ENCODE assay signal across 1 cellular context in the genomic region with DNA sequence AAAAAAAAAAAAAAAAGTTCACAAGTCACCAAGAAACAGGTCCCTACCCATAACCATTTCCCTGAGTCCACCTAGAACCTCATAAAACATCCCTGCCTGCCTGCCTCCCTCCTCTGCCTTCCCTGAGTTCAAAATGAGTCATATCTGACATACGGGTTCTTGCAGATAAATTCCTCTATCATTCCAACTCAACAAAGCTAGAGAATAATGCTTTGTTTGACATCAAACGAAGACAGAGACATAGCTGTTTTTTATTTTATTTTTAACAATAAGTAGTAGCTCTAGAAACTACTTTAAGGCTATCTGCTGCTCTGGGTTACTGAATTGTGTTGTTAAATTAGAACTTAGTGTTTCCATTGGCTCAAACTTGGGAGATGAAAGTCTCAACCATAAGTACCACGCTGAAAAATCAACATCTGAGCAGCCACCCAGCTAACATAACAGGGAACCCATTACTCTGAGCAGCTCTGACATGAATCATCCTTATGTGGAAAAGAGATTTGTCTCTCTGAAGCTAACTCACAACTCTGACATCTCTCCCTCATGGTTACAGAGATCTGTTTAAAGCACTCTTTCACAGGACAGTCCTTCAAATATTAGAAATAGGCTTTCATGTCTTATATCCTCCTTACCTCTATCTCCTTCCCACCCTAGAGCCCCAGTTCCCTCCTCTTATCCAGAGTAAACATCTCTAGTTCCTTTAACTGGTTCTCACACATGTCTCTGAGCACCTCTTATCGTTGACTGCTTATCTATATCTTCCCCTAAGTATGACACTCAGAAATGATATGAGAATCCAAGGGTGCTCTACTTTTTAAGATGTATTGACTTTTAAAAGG.
TF ChIP-seq lines count a peak whose summit lies in the region.

No MANE protein-coding gene starts in this region.

TF ChIP-seq in K562, 482 proteins besides CTCF, POLR2A, EP300 and RAD21 (continued from another document and continues in another):
- no peak for TF ChIP-seq ZNF395 (CRISPR knock-in tag; IDR thresholded peaks at IDR 0.05)
- no peak for TF ChIP-seq NR4A1 (CRISPR knock-in tag; IDR thresholded peaks at IDR 0.05)
- no peak for TF ChIP-seq NR4A1 (tag; IDR thresholded peaks at IDR 0.05)
- TF ChIP-seq, protein P1, sequence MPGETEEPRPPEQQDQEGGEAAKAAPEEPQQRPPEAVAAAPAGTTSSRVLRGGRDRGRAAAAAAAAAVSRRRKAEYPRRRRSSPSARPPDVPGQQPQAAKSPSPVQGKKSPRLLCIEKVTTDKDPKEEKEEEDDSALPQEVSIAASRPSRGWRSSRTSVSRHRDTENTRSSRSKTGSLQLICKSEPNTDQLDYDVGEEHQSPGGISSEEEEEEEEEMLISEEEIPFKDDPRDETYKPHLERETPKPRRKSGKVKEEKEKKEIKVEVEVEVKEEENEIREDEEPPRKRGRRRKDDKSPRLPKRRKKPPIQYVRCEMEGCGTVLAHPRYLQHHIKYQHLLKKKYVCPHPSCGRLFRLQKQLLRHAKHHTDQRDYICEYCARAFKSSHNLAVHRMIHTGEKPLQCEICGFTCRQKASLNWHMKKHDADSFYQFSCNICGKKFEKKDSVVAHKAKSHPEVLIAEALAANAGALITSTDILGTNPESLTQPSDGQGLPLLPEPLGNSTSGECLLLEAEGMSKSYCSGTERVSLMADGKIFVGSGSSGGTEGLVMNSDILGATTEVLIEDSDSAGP (CRISPR knock-in tag; IDR thresholded peaks at IDR 0.05): no peak
- TF ChIP-seq E4F1 (CRISPR knock-in tag; IDR thresholded peaks at IDR 0.05; ENCODE audit: borderline replicate concordance): no peak
- peak; percentile 64; the same call in 1 of the 2 replicates for TF ChIP-seq PHB2 (IDR thresholded peaks at IDR 0.05; ENCODE audit: low read depth)
- peak in 1 of 2 experiments; percentile 41 for TF ChIP-seq NCOA2 (IDR thresholded peaks at IDR 0.05; ENCODE audit: partially characterized antibody in 2 of 2)
- TF ChIP-seq MECOM (CRISPR knock-in tag; IDR thresholded peaks at IDR 0.05): no peak
- TF ChIP-seq RERE (CRISPR knock-in tag; IDR thresholded peaks at IDR 0.05; ENCODE audit: borderline replicate concordance): no peak
- no peak for TF ChIP-seq ZNF707 (CRISPR knock-in tag; conservative IDR thresholded peaks at IDR 0.05)
- TF ChIP-seq MCM5 (IDR thresholded peaks at IDR 0.05; ENCODE audit: low read depth): no peak
- no peak for TF ChIP-seq E2F3 (CRISPR knock-in tag; IDR thresholded peaks at IDR 0.05)
- TF ChIP-seq CTBP1 (IDR thresholded peaks at IDR 0.05; ENCODE audit: borderline replicate concordance): peak; percentile 77
- no peak for TF ChIP-seq DNMT1 (IDR thresholded peaks at IDR 0.05)
- no peak for TF ChIP-seq SREBF1 (IDR thresholded peaks at IDR 0.05; ENCODE audit: borderline replicate concordance, low read depth, low read length)
- TF ChIP-seq CBX2 (IDR thresholded peaks at IDR 0.05; ENCODE audit: insufficient read depth, low read length, poor library complexity, severe bottlenecking): no peak
- no peak for TF ChIP-seq TARDBP (IDR thresholded peaks at IDR 0.05)
- no peak for TF ChIP-seq ZNF561 (CRISPR knock-in tag; conservative IDR thresholded peaks at IDR 0.05)
- 0 out of 2 replicates have a peak, but pooled peaks have one; percentile 40 for TF ChIP-seq JUN (IDR thresholded peaks at IDR 0.05; ENCODE audit: borderline replicate concordance, low read depth, low read length)
- TF ChIP-seq JUN (CRISPR knock-in tag; IDR thresholded peaks at IDR 0.05; ENCODE audit: borderline replicate concordance): no peak
- TF ChIP-seq CREM (IDR thresholded peaks at IDR 0.05; ENCODE audit: low read depth): no peak
- TF ChIP-seq ZNF232 (CRISPR knock-in tag; IDR thresholded peaks at IDR 0.05): no peak
- no peak for TF ChIP-seq JUNB (CRISPR knock-in tag; conservative IDR thresholded peaks at IDR 0.05)
- TF ChIP-seq HMG20B (CRISPR knock-in tag; IDR thresholded peaks at IDR 0.05): no peak
- no peak for TF ChIP-seq CLOCK (CRISPR knock-in tag; IDR thresholded peaks at IDR 0.05; ENCODE audit: borderline replicate concordance)
- no peak for TF ChIP-seq PCBP1 (IDR thresholded peaks at IDR 0.05; ENCODE audit: low read depth, low read length, poor library complexity, severe bottlenecking)
- no peak for TF ChIP-seq FOS (IDR thresholded peaks at IDR 0.05; ENCODE audit: extremely low read depth, insufficient read length)
- no peak for TF ChIP-seq MEF2A (IDR thresholded peaks at IDR 0.05; ENCODE audit: control insufficient read depth, low read depth, low read length)
- TF ChIP-seq, protein P2, sequence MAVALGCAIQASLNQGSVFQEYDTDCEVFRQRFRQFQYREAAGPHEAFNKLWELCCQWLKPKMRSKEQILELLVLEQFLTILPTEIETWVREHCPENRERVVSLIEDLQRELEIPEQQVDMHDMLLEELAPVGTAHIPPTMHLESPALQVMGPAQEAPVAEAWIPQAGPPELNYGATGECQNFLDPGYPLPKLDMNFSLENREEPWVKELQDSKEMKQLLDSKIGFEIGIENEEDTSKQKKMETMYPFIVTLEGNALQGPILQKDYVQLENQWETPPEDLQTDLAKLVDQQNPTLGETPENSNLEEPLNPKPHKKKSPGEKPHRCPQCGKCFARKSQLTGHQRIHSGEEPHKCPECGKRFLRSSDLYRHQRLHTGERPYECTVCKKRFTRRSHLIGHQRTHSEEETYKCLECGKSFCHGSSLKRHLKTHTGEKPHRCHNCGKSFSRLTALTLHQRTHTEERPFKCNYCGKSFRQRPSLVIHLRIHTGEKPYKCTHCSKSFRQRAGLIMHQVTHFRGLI (CRISPR knock-in tag; IDR thresholded peaks at IDR 0.05): no peak
- TF ChIP-seq TFE3 (CRISPR knock-in tag; IDR thresholded peaks at IDR 0.05): no peak
- no peak for TF ChIP-seq MXI1 (IDR thresholded peaks at IDR 0.05; ENCODE audit: low read depth, low read length)
- no peak for TF ChIP-seq ZNF551 (CRISPR knock-in tag; IDR thresholded peaks at IDR 0.05)
- TF ChIP-seq, protein P3, sequence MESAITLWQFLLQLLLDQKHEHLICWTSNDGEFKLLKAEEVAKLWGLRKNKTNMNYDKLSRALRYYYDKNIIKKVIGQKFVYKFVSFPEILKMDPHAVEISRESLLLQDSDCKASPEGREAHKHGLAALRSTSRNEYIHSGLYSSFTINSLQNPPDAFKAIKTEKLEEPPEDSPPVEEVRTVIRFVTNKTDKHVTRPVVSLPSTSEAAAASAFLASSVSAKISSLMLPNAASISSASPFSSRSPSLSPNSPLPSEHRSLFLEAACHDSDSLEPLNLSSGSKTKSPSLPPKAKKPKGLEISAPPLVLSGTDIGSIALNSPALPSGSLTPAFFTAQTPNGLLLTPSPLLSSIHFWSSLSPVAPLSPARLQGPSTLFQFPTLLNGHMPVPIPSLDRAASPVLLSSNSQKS (CRISPR knock-in tag; IDR thresholded peaks at IDR 0.05): no peak
- TF ChIP-seq ZBTB9 (CRISPR knock-in tag; IDR thresholded peaks at IDR 0.05): no peak
- no peak for TF ChIP-seq CBX1 (IDR thresholded peaks at IDR 0.05; ENCODE audit: low read depth)
